In genomic region chr16:22210285-22210684, GRCh38 we compare ENCODE assay signal across 1 cellular context.
TF ChIP-seq lines count a peak whose summit lies in the region.

No MANE protein-coding gene starts in this region.

TF ChIP-seq in GM23338, 12 proteins besides CTCF, POLR2A, EP300 and RAD21 (continued from another document):
- TF ChIP-seq ZNF462 (CRISPR knock-in tag; IDR thresholded peaks at IDR 0.05): no peak
